ENCODE assay signal across 5 cellular contexts in the genomic region with DNA sequence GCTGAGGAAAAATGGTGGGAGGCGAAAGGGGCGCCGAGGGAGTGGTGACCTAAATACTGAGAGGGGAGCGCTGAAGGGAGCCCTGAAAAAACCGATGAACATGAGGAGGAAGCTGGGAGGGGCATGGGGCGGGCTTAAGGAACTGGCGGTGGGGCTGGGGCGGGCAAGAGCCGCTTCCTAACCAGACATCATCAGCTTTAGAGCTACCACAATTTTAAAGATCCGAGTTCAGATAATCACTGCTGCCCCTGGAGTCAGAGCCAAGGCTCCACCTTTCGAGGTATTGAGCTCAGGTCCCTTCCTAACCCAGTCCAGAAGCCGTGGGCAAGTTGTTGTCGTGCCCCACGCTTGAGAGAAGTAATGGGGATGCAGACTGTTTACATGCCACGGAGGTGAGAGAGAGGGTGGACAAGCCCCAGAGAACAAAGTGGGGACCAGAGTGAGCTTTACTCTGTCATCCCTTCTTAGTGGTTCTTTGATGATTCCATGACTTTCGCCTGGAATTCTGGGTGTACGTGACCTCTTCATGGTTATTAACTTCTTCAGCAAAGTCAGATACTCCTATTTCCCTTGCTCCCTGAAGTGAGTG. TPM values are rescaled to one million over a fixed set of nuclear protein-coding genes. Genes with fewer than 3 reads are reported as not detected.
DNase-seq lines count a peak whose midpoint lies in the region; FAIRE-seq and TF ChIP-seq lines count a peak whose summit lies in the region.

No MANE protein-coding gene starts in this region.

- peak overlapping the region; percentile 87 for H3K4me2 ChIP-seq in smooth muscle cell

- H3K27me3 ChIP-seq in HUES64 (ENCODE audit: insufficient read depth, low read length) (no peaks in the 10 kb centered on the region), smooth muscle cell (ENCODE audit: low read depth) (no peaks in the 10 kb centered on the region)

- H3K9me3 ChIP-seq in HUES64 (ENCODE audit: insufficient read depth, low read depth, low read length) (no peaks in the 10 kb centered on the region), smooth muscle cell (replicated peaks; ENCODE audit: low read depth) (no peaks in the 10 kb centered on the region)

- peaks cover 12% of the 10 kb centered on the region for H3F3A ChIP-seq in smooth muscle cell (ENCODE audit: low read depth)

- 4% methylated on average over 17 of the region's 17 CpGs for WGBS in HUES64
- WGBS in smooth muscle cell (ENCODE audit: low lambda C conversion rate), result 2% methylated on average over 16 of the region's 17 CpGs

- H3K9ac ChIP-seq in HUES64 (ENCODE audit: low read depth, low read length) (peak overlapping the region; percentile 78), smooth muscle cell (ENCODE audit: low read depth) (peak overlapping the region; percentile 63)

- H2AFZ ChIP-seq in smooth muscle cell (ENCODE audit: low read depth), result peak overlapping the region; percentile 72

- FAIRE-seq in RCC 7860 (lab: Jason Lieb, UNC), result no peak

- H3K27ac ChIP-seq in HUES64 (ENCODE audit: low read depth, low read length) (no peak overlapping the region), smooth muscle cell (ENCODE audit: low read depth) (peak overlapping the region; percentile 48)

- H4K20me1 ChIP-seq in smooth muscle cell (ENCODE audit: low read depth), result peaks cover 32% of the 10 kb centered on the region

- DNase-seq in GM20000 (ENCODE audit: low spot score) (peak; percentile 66), epithelial cell of esophagus (ENCODE audit: low read depth) (no peak), smooth muscle cell (lab: John Stamatoyannopoulos, UW; ENCODE audit: unreplicated experiment) (no peak), RCC 7860 (ENCODE audit: low spot score) (no peak)

- peaks cover 22% of the 10 kb centered on the region for H3K4me1 ChIP-seq in HUES64 (ENCODE audit: insufficient read depth, low read length)
- peaks cover 19% of the 10 kb centered on the region for H3K4me1 ChIP-seq in smooth muscle cell (ENCODE audit: low read depth)

- peaks cover 56% of the 10 kb centered on the region for H3K79me2 ChIP-seq in smooth muscle cell (ENCODE audit: low read depth)

- H3K4me3 ChIP-seq in HUES64 (ENCODE audit: low read length) (peak overlapping the region; percentile 91), epithelial cell of esophagus (ENCODE audit: low read length) (peak overlapping the region; percentile 95), smooth muscle cell (peak overlapping the region; percentile 94)

- no peak for TF ChIP-seq CTCF in GM20000 (IDR thresholded peaks at IDR 0.05; ENCODE audit: extremely low read depth, missing control alignments)
- no peak for TF ChIP-seq CTCF in epithelial cell of esophagus (IDR thresholded peaks at IDR 0.05; ENCODE audit: insufficient read depth, low read depth, low read length, missing control alignments)
- no peak for TF ChIP-seq CTCF in smooth muscle cell (IDR thresholded peaks at IDR 0.05; ENCODE audit: borderline replicate concordance, insufficient read depth, poor library complexity, severe bottlenecking)

- peaks cover 65% of the 10 kb centered on the region for H3K36me3 ChIP-seq in HUES64 (ENCODE audit: insufficient read depth, low read length)
- no peaks in the 10 kb centered on the region for H3K36me3 ChIP-seq in smooth muscle cell (ENCODE audit: low read depth)

RNA-seq across cellular contexts. Expression of gene ORMDL2, which starts 0.4 kb away (rescaled TPM):
- polyA plus RNA-seq in HUES64 (2013, experiment 1 of 2), result 31.4 TPM
- polyA plus RNA-seq in HUES64 (2013, experiment 2 of 2), result 30.3 TPM
- total RNA-seq in smooth muscle cell, result 18.9 and 32.5 TPM in 2 replicates
- polyA plus RNA-seq in smooth muscle cell, result 79.5 and 134 TPM in 2 replicates

RNA-seq across cellular contexts. Expression of gene SARNP, which starts 0.7 kb away (rescaled TPM):
- polyA plus RNA-seq in HUES64 (2013, experiment 1 of 2), result 143 TPM
- polyA plus RNA-seq in HUES64 (2013, experiment 2 of 2), result 155 TPM
- total RNA-seq in smooth muscle cell, result 124 and 169 TPM in 2 replicates
- polyA plus RNA-seq in smooth muscle cell, result 128 and 139 TPM in 2 replicates

RNA-seq across cellular contexts. Expression of gene DNAJC14, which starts 11.2 kb away (rescaled TPM):
- 20.3 TPM for polyA plus RNA-seq in HUES64 (2013, experiment 1 of 2)
- polyA plus RNA-seq in HUES64 (2013, experiment 2 of 2), result 23.0 TPM
- 25.2 and 32.6 TPM in 2 replicates for total RNA-seq in smooth muscle cell
- polyA plus RNA-seq in smooth muscle cell, result 22.1 and 22.4 TPM in 2 replicates

RNA-seq across cellular contexts. Expression of gene MMP19, which starts 24.5 kb away (rescaled TPM):
- 2.4 TPM for polyA plus RNA-seq in HUES64 (2013, experiment 1 of 2)
- polyA plus RNA-seq in HUES64 (2013, experiment 2 of 2), result 2.7 TPM
- total RNA-seq in smooth muscle cell, result 14.9 and 17.6 TPM in 2 replicates
- 15.6 and 18.2 TPM in 2 replicates for polyA plus RNA-seq in smooth muscle cell
